1 cellular context compared by ENCODE assay signal in the genomic region with DNA sequence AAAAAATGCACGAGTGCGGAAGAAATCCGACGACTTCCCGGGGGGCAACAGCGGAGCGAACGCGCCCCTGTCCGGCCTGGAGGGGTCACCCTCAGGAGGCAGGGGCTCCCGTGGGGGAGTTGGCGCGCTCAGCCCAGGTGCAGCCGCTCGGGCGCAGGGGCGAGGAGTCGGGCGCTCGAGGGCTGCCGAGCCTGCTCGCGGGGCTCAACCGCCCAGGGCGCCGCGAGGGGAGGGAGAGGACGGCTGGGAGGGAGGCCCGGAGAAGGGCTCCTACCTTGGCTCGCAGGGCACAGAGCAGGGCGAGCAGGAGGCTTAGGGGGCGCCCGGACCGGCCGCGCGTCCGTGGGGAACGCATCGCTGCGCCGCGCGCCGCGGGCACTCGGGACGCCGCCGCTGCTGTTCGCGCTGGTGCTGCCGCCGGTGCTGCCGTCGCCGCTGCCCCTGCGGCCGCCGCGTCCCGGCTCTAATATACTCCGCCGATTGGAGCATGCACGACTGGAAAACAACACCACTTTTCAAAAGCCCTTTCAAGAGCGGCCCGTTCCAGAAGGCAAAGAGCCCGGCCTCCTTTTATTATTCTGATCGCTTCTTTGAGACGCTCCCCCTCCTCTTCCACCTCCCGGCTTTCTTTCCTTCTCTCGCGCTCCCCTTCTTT.
TF ChIP-seq lines count a peak whose summit lies in the region.

No MANE protein-coding gene starts in this region.

TF ChIP-seq in K562, 482 proteins besides CTCF, POLR2A, EP300 and RAD21:
- TF ChIP-seq, protein P1, sequence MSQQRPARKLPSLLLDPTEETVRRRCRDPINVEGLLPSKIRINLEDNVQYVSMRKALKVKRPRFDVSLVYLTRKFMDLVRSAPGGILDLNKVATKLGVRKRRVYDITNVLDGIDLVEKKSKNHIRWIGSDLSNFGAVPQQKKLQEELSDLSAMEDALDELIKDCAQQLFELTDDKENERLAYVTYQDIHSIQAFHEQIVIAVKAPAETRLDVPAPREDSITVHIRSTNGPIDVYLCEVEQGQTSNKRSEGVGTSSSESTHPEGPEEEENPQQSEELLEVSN (IDR thresholded peaks at IDR 0.05; ENCODE audit: borderline replicate concordance in 1 of 2, extremely low read depth in 1 of 2, insufficient read depth in 1 of 2, insufficient read length in 1 of 2, low read depth in 1 of 2, low read length in 1 of 2, poor library complexity in 1 of 2, severe bottlenecking in 1 of 2): peak in 1 of 2 experiments; percentile 8
- TF ChIP-seq CAMTA2 (CRISPR knock-in tag; conservative IDR thresholded peaks at IDR 0.05): no peak
- TF ChIP-seq PHF8 (IDR thresholded peaks at IDR 0.05; ENCODE audit: borderline replicate concordance, low read length): no peak
